ENCODE assay signal across 8 cellular contexts in the genomic region with DNA sequence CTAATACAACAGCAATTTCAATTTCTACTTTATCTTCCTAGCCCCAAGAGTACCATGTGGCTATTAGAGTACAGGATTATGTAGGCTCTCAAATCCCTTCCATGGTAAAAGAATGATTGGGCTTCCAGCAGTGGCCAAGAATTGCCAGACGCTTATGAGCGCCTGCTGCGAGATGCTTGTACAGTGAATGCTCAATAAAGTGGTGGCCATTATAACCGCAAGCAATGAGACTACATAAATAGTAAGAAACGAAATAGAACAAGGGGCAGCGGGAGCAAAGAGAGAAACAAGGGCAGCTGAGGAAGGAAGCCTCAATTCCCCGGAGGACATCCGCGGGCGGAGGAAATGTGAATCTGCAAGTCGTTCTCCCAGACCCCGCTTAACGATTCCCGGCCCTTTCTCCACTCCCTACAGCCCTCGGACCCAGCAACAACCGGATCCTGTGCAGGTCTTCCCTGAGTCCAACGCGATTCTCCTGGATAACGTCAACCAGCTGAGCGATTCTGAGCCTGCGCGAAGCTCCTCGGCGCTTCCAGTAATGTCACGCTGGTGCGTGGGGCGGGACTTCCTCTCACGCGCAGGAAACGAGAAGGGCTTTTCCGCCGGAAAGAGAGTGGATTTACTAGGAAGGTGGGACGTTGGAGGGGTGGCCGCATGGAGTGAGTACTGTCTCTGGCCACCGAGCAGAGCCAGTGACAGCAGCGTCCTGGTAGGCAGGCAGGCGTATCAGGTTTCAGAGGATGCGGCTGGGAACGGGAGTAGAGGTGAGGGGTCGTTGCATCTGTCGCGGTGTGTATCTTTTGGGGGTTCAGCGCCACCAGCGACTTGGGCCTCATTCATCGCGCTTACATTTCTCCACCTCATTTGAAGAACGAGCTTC.
DNase-seq lines count a peak whose midpoint lies in the region; ATAC-seq and TF ChIP-seq lines count a peak whose summit lies in the region.

No MANE protein-coding gene starts in this region.

- H3K79me2 ChIP-seq in OCI-LY3 (ENCODE audit: low read length), result peaks cover 57% of the 10 kb centered on the region

- peaks cover 4% of the 10 kb centered on the region; the same call in 1 of the 2 replicates for H4K20me1 ChIP-seq in OCI-LY3 (ENCODE audit: insufficient read depth, low read length)

- peaks cover 21% of the 10 kb centered on the region for H3K4me1 ChIP-seq in OCI-LY3 (ENCODE audit: low read length)

- no peak for TF ChIP-seq CTCF in OCI-LY3 (IDR thresholded peaks at IDR 0.05; ENCODE audit: low read depth, low read length)

- peak; percentile 89 for ATAC-seq in GM21526 (IDR thresholded peaks at IDR 0.05; ENCODE audit: low FRiP score, unreplicated experiment)

- H2AFZ ChIP-seq in OCI-LY3 (ENCODE audit: low read depth, low read length), result peak overlapping the region; percentile 79

- H3K4me3 ChIP-seq in OCI-LY3 (ENCODE audit: low read length), result peak overlapping the region; percentile 91

- H3K9ac ChIP-seq in OCI-LY3 (ENCODE audit: low read length), result peak overlapping the region; percentile 81

- H3K9me3 ChIP-seq in OCI-LY3 (ENCODE audit: insufficient read depth, low read length), result no peaks in the 10 kb centered on the region

- H3K36me3 ChIP-seq in OCI-LY3 (replicated peaks; ENCODE audit: low read depth, low read length), result peaks cover 24% of the 10 kb centered on the region

- H3K4me2 ChIP-seq in OCI-LY3 (ENCODE audit: low read length), result peak overlapping the region; percentile 85

- H3K27me3 ChIP-seq in OCI-LY3 (ENCODE audit: low read depth, low read length), result no peaks in the 10 kb centered on the region

- DNase-seq in DMS 273 (lab: John Stamatoyannopoulos, UW; ENCODE audit: unreplicated experiment), result peak; percentile 97
- DNase-seq in HuH-7.5 (ENCODE audit: low spot score), result peak; percentile 90
- DNase-seq in activated T-cell treated with anti-CD3 and anti-CD28 coated beads for 24 hours (ENCODE audit: low read depth), result peak; percentile 87
- peak; percentile 89 for DNase-seq in epidermal melanocyte (ENCODE audit: insufficient read length, low spot score)
- DNase-seq in middle frontal gyrus (ENCODE audit: extremely low spot score, low spot score), result peak; percentile 92
- peak; percentile 64 to 66 for DNase-seq in stimulated activated CD8-positive, alpha-beta memory T cell treated with anti-CD3 and anti-CD28 coated beads, Interleukin-2, amount 100 ng/mL, for 1 hour (ENCODE audit: low read depth in 2 of 2)

- H3K27ac ChIP-seq in OCI-LY3 (ENCODE audit: low read length), result peak overlapping the region; percentile 41

Comparison
In these comparisons a context has a peak if more than half of its experiments do, and no peak if none do; other contexts are left out.
1. Peak in every context shown above with its lines: DNase-seq, ATAC-seq, H3K4me3 ChIP-seq and H3K27ac ChIP-seq.